9 cellular contexts compared by ENCODE assay signal in genomic region chr11:35487532-35488078, GRCh38. TPM values are rescaled to one million over a fixed set of nuclear protein-coding genes. Genes with fewer than 3 reads are reported as not detected.
A peak's percentile ranks its signal among the peaks of the same experiment; 100 is the strongest.
DNase-seq lines count a peak whose midpoint lies in the region; ATAC-seq and TF ChIP-seq lines count a peak whose summit lies in the region.
"Had no signal": no experiment of that assay in that cellular context is flagged by ENCODE, and none has a peak within 500 bp of the region (broad histone marks: within the 10 kb centered on the region; RNA-seq: fewer than 3 reads in every experiment).

No MANE protein-coding gene starts in this region.

- H3K9ac ChIP-seq in mesendoderm (ENCODE audit: low read length) = no peak overlapping the region

- H3K27me3 Mint-ChIP-seq in CD8-positive, alpha-beta T cell (ENCODE audit: low read depth) = peaks cover 40% of the 10 kb centered on the region
- H3K27me3 Mint-ChIP-seq in activated T-cell treated with anti-CD3 and anti-CD28 coated beads, Interleukin-2, amount 50 U/mL, for 4 hours (ENCODE audit: low read depth) = peaks cover 30% of the 10 kb centered on the region

- no peak overlapping the region for H3K4ac ChIP-seq in mesendoderm (ENCODE audit: low read depth, low read length)

- H4K8ac ChIP-seq in mesendoderm (ENCODE audit: low read depth, low read length) = no peak overlapping the region

- no peak overlapping the region for H2BK15ac ChIP-seq in mesendoderm (replicated peaks; ENCODE audit: low read depth)

- no peak overlapping the region for H4K5ac ChIP-seq in mesendoderm (ENCODE audit: low read length)

- H3K27ac ChIP-seq in mesendoderm (ENCODE audit: low read depth, low read length) = no peak overlapping the region
- H3K27ac ChIP-seq in CD8-positive, alpha-beta T cell (ENCODE audit: low read depth, low read length) = no peak overlapping the region

- no peak overlapping the region for H3K4me3 Mint-ChIP-seq in CD8-positive, alpha-beta T cell
- H3K4me3 Mint-ChIP-seq in activated T-cell treated with anti-CD3 and anti-CD28 coated beads, Interleukin-2, amount 50 U/mL, for 4 hours = no peak overlapping the region
- H3K4me3 Mint-ChIP-seq: T-helper 1 cell treated with Interleukin-12 subunit alpha and Interleukin-12 subunit beta and Interleukin-4 antibody, amounts not matched to agents 30 μg/mL and 1 μg/mL, for 36 hours had no signal

- DNase-seq in G401 (ENCODE audit: low spot score) (peak; percentile 9), NB4 (ENCODE audit: low read depth) (peak; percentile 33), cardiac fibroblast (ENCODE audit: low read depth in 2 of 2) (peak; percentile 80), mesendoderm (peak; percentile 88)
- DNase-seq in CD8-positive, alpha-beta T cell = no peak
- no peak for DNase-seq in activated T-cell treated with anti-CD3 and anti-CD28 coated beads, Interleukin-2, amount 50 U/mL, for 4 hours

- H3K27ac Mint-ChIP-seq in CD8-positive, alpha-beta T cell = no peak overlapping the region
- H3K27ac Mint-ChIP-seq: T-helper 1 cell treated with Interleukin-12 subunit alpha and Interleukin-12 subunit beta and Interleukin-4 antibody, amounts not matched to agents 30 μg/mL and 1 μg/mL, for 36 hours had no signal

- no peaks in the 10 kb centered on the region for H3K79me1 ChIP-seq in mesendoderm (ENCODE audit: low read length)

- intact Hi-C loops in CD8-positive, alpha-beta T cell (cut with DNase I, micrococcal nuclease) = loop anchor here in 1 of 2 experiments (10.0 kb wide), 1 partner anchor 493 kb away; no protein-coding TSS in a partner anchor

- H3K4me3 ChIP-seq in NB4 (ENCODE audit: low read depth, low read length) (no peak overlapping the region), cardiac fibroblast (replicated peaks in 1 of 2; ENCODE audit: low read depth in 2 of 2, low read length in 2 of 2) (no peak overlapping the region), mesendoderm (ENCODE audit: low read length) (no peak overlapping the region)
- no peak overlapping the region for H3K4me3 ChIP-seq in CD8-positive, alpha-beta T cell (ENCODE audit: low read depth, low read length)

- no peak overlapping the region for H2BK5ac ChIP-seq in mesendoderm (ENCODE audit: low read length)

- no peaks in the 10 kb centered on the region for H3K4me1 Mint-ChIP-seq in CD8-positive, alpha-beta T cell (ENCODE audit: low read depth)
- H3K4me1 Mint-ChIP-seq in activated T-cell treated with anti-CD3 and anti-CD28 coated beads, Interleukin-2, amount 50 U/mL, for 4 hours (ENCODE audit: low read depth) = no peaks in the 10 kb centered on the region

- H3K36me3 Mint-ChIP-seq in CD8-positive, alpha-beta T cell = no peaks in the 10 kb centered on the region
- H3K36me3 Mint-ChIP-seq in activated T-cell treated with anti-CD3 and anti-CD28 coated beads, Interleukin-2, amount 50 U/mL, for 4 hours (ENCODE audit: insufficient read depth) = peaks cover 1% of the 10 kb centered on the region

- no peak overlapping the region for H3K23ac ChIP-seq in mesendoderm (ENCODE audit: low read length)

- no peaks in the 10 kb centered on the region for H3K4me1 ChIP-seq in mesendoderm (ENCODE audit: control insufficient read depth, low read depth, low read length)
- no peaks in the 10 kb centered on the region for H3K4me1 ChIP-seq in CD8-positive, alpha-beta T cell (ENCODE audit: insufficient read depth, low read length)

- no peak overlapping the region for H3K18ac ChIP-seq in mesendoderm (ENCODE audit: low read length)

- POLR2A ChIA-PET in CD8-positive, alpha-beta T cell (lab: Charles Lee) = no interaction called here

- in situ Hi-C loops in G401 (cut with HindIII; ENCODE audit: low sequenced_read_pairs) = no loop called here

- WGBS in mesendoderm (ENCODE audit: extremely low coverage, insufficient coverage, low lambda C conversion rate) = no CpG with 5 or more reads among the region's 6 CpGs

- no peaks in the 10 kb centered on the region for H3K27me3 ChIP-seq in mesendoderm (ENCODE audit: insufficient read depth, low read length, poor library complexity)
- no peaks in the 10 kb centered on the region for H3K27me3 ChIP-seq in CD8-positive, alpha-beta T cell (ENCODE audit: insufficient read depth, low read length)

- TF ChIP-seq CTCF in NB4 (IDR thresholded peaks at IDR 0.05; ENCODE audit: low read depth, low read length) = peak; percentile 18
- peak; percentile 61 for TF ChIP-seq CTCF in cardiac fibroblast (IDR thresholded peaks at IDR 0.05; ENCODE audit: low read depth, low read length)
- TF ChIP-seq CTCF in CD8-positive, alpha-beta T cell (IDR thresholded peaks at IDR 0.05) = no peak

- H2AK5ac ChIP-seq in mesendoderm (ENCODE audit: low read length) = no peak overlapping the region

- CTCF ChIA-PET in CD8-positive, alpha-beta T cell (lab: Charles Lee) = interaction anchor here (1.4 to 2.4 kb wide), 6 partner anchors 11 to 901 kb away, joined by 3 to 9 read pairs (median 5); no protein-coding TSS in a partner anchor

- H3K4me2 ChIP-seq in mesendoderm (ENCODE audit: low read length) = no peak overlapping the region

- no peaks in the 10 kb centered on the region for H3K79me2 ChIP-seq in mesendoderm (ENCODE audit: control insufficient read depth, insufficient read depth, low read length)

- H3K9me3 ChIP-seq in CD8-positive, alpha-beta T cell (ENCODE audit: low read length) = no peaks in the 10 kb centered on the region

- H2BK120ac ChIP-seq in mesendoderm (ENCODE audit: low read depth, low read length) = no peak overlapping the region

- no peak for ATAC-seq in CD8-positive, alpha-beta T cell
- ATAC-seq in HG02642 (IDR thresholded peaks at IDR 0.05; ENCODE audit: poor library complexity, unreplicated experiment) = no peak
- no peak for ATAC-seq in activated T-cell treated with anti-CD3 and anti-CD28 coated beads, Interleukin-2, amount 50 U/mL, for 4 hours
- no peak for ATAC-seq in GM18867 (IDR thresholded peaks at IDR 0.05; ENCODE audit: unreplicated experiment)

- no peak for TF ChIP-seq POLR2A in NB4 (IDR thresholded peaks at IDR 0.05; ENCODE audit: extremely low read depth, insufficient read length)

- no peak overlapping the region for H3K56ac ChIP-seq in mesendoderm (ENCODE audit: low read length)

- no peaks in the 10 kb centered on the region for H3K36me3 ChIP-seq in mesendoderm (ENCODE audit: control insufficient read depth, insufficient read depth, low read length)
- H3K36me3 ChIP-seq in CD8-positive, alpha-beta T cell (ENCODE audit: insufficient read depth, low read length) = no peaks in the 10 kb centered on the region

- peaks cover 4% of the 10 kb centered on the region for H3K9me3 Mint-ChIP-seq in CD8-positive, alpha-beta T cell
- peaks cover 10% of the 10 kb centered on the region for H3K9me3 Mint-ChIP-seq in activated T-cell treated with anti-CD3 and anti-CD28 coated beads, Interleukin-2, amount 50 U/mL, for 4 hours

RNA-seq across cellular contexts. Expression of gene PAMR1, which starts 37.8 kb away (rescaled TPM):
- total RNA-seq in G401 (2014; rRNA removed; shearing (Covaris generic)) = 0.31 TPM in 1 of 2 replicates, not detected in the other
- 0.46 TPM for polyA plus RNA-seq in mesendoderm (2013, experiment 1 of 2)
- 0.52 TPM for polyA plus RNA-seq in mesendoderm (2013, experiment 2 of 2)
- not detected for total RNA-seq in CD8-positive, alpha-beta T cell
- total RNA-seq in activated T-cell treated with anti-CD3 and anti-CD28 coated beads, Interleukin-2, amount 50 U/mL, for 4 hours = not detected

Comparison
In these comparisons a context has a peak if more than half of its experiments do, and no peak if none do; other contexts are left out.
1. DNase-seq: peak in G401 (single experiment), NB4 (single experiment), cardiac fibroblast (2 of 2) and mesendoderm (single experiment); none in CD8-positive, alpha-beta T cell (0 of 7) and activated T-cell treated with anti-CD3 and anti-CD28 coated beads, Interleukin-2, amount 50 U/mL, for 4 hours (single experiment).